Comparison of ENCODE assay signal across 2 cellular contexts in genomic region chr6:21791596-21791995, GRCh38.
TF ChIP-seq lines count a peak whose summit lies in the region.

No MANE protein-coding gene starts in this region.

TF ChIP-seq in IMR-90, 13 proteins besides CTCF, POLR2A, EP300 and RAD21 (continued from another document):
- no peak for TF ChIP-seq ELK1 (IDR thresholded peaks at IDR 0.05; ENCODE audit: borderline replicate concordance, low read depth, low read length)
- no peak for TF ChIP-seq FOS (IDR thresholded peaks at IDR 0.05; ENCODE audit: low read depth, low read length)
- TF ChIP-seq RCOR1 (IDR thresholded peaks at IDR 0.05; ENCODE audit: insufficient replicate concordance, low read length), result no peak
- no peak for TF ChIP-seq USF2 (IDR thresholded peaks at IDR 0.05; ENCODE audit: low read depth, low read length)

TF ChIP-seq in WTC11, 78 proteins besides CTCF, POLR2A, EP300 and RAD21 (continued from another document):
- TF ChIP-seq ARID4B (CRISPR knock-in tag; IDR thresholded peaks at IDR 0.05; ENCODE audit: borderline replicate concordance) (no peak), EMX1 (CRISPR knock-in tag; IDR thresholded peaks at IDR 0.05) (no peak)
